ENCODE assay signal across 8 cellular contexts in genomic region chr1:183021405-183022201, GRCh38. TPM values are rescaled to one million over a fixed set of nuclear protein-coding genes. Genes with fewer than 3 reads are reported as not detected.
DNase-seq lines count a peak whose midpoint lies in the region; ATAC-seq, FAIRE-seq and TF ChIP-seq lines count a peak whose summit lies in the region.

No MANE protein-coding gene starts in this region.

- CTCF ChIA-PET in CD8-positive, alpha-beta memory T cell (lab: Charles Lee) = no interaction called here

- H3K36me3 ChIP-seq in CD8-positive, alpha-beta memory T cell (ENCODE audit: insufficient read depth, low read length) = no peaks in the 10 kb centered on the region
- H3K36me3 ChIP-seq in SJCRH30 (no peaks in the 10 kb centered on the region), esophagus squamous epithelium (no peaks in the 10 kb centered on the region), pancreas (no peaks in the 10 kb centered on the region)

- no peak overlapping the region for H3K4me3 ChIP-seq in CD8-positive, alpha-beta memory T cell (ENCODE audit: low read length)
- H3K4me3 ChIP-seq in SJCRH30 = peak overlapping the region; percentile 98
- peak overlapping the region; percentile 78 to 96 (median 80) for H3K4me3 ChIP-seq in esophagus squamous epithelium
- H3K4me3 ChIP-seq in pancreas = peak overlapping the region in 2 of 4 donors; percentile 83 to 91

- H3K27me3 ChIP-seq in CD8-positive, alpha-beta memory T cell (ENCODE audit: insufficient read depth, low read length, poor library complexity, severe bottlenecking) = peaks cover 34% of the 10 kb centered on the region
- H3K27me3 ChIP-seq in SJCRH30 = no peaks in the 10 kb centered on the region
- peaks cover 0 to 18% (median 0%) of the 10 kb centered on the region in 4 donors for H3K27me3 ChIP-seq in esophagus squamous epithelium
- no peaks in the 10 kb centered on the region for H3K27me3 ChIP-seq in pancreas

- intact Hi-C loops in esophagus squamous epithelium (cut with DNase I) (loop anchor here (10.0 kb wide), 3 partner anchors 57 to 203 kb away; no protein-coding TSS in a partner anchor), pancreas (cut with DNase I) (no loop called here)

- peaks cover 0 to 6% (median 2%) of the 10 kb centered on the region in 5 donors for H3K9me3 Mint-ChIP-seq in CD8-positive, alpha-beta memory T cell

- no peaks in the 10 kb centered on the region for H3K9me3 ChIP-seq in CD8-positive, alpha-beta memory T cell (ENCODE audit: low read length)
- H3K9me3 ChIP-seq in SJCRH30 (replicated peaks) (no peaks in the 10 kb centered on the region), esophagus squamous epithelium (no peaks in the 10 kb centered on the region), pancreas (no peaks in the 10 kb centered on the region)

- H3K36me3 Mint-ChIP-seq in CD8-positive, alpha-beta memory T cell = no peaks in the 10 kb centered on the region

- H3K4me3 Mint-ChIP-seq in CD8-positive, alpha-beta memory T cell = peak overlapping the region in 5 of 7 donors; percentile 2 to 34 (median 17)

- peaks cover 47 to 69% of the 10 kb centered on the region in 2 donors for H3K27me3 Mint-ChIP-seq in CD8-positive, alpha-beta memory T cell

- peaks cover 11% of the 10 kb centered on the region for H3K4me1 ChIP-seq in CD8-positive, alpha-beta memory T cell (ENCODE audit: insufficient read depth, low read length)
- H3K4me1 ChIP-seq in SJCRH30 (peaks cover 6% of the 10 kb centered on the region), esophagus squamous epithelium (peaks cover 0 to 36% (median 4%) of the 10 kb centered on the region in 3 donors), pancreas (peaks cover 0 to 28% (median 5%) of the 10 kb centered on the region in 3 donors)

- POLR2A ChIA-PET in CD8-positive, alpha-beta memory T cell (lab: Charles Lee) = no interaction called here

- H3K27ac ChIP-seq in CD8-positive, alpha-beta memory T cell (ENCODE audit: low read depth, low read length) = no peak overlapping the region
- H3K27ac ChIP-seq in SJCRH30 = peak overlapping the region; percentile 95
- peak overlapping the region; percentile 99 to 100 (median 100) for H3K27ac ChIP-seq in esophagus squamous epithelium
- peak overlapping the region in 3 of 4 donors; percentile 92 to 99 (median 97) for H3K27ac ChIP-seq in pancreas

- ATAC-seq in pancreas = no peak

- H3K27ac Mint-ChIP-seq in CD8-positive, alpha-beta memory T cell = peak overlapping the region in 1 of 8 donors; percentile 19

- FAIRE-seq in pancreas (lab: Jason Lieb, UNC) = no peak

- no peak for DNase-seq in CD8-positive, alpha-beta memory T cell
- DNase-seq in SJCRH30 = peak in 1 of 2 experiments; percentile 31
- DNase-seq in esophagus squamous epithelium (lab: John Stamatoyannopoulos, UW) = no peak
- DNase-seq in pancreas = no peak
- no peak for DNase-seq in NOMO-1 treated with DMSO at 0.1 percent for 48 hours (lab: John Stamatoyannopoulos, UW; ENCODE audit: unreplicated experiment)
- DNase-seq in activated naive CD4-positive, alpha-beta T cell treated with Interleukin-2 at 50 U/mL for 16 hours = no peak
- DNase-seq in activated CD4-positive, alpha-beta T cell treated with anti-CD3 and anti-CD28 coated beads for 1 hour = no peak
- no peak for DNase-seq in DMS79 (lab: John Stamatoyannopoulos, UW)

- peaks cover 14 to 23% (median 16%) of the 10 kb centered on the region in 3 donors for H3K4me1 Mint-ChIP-seq in CD8-positive, alpha-beta memory T cell

- TF ChIP-seq POLR2A in esophagus squamous epithelium (IDR thresholded peaks at IDR 0.05) = no peak

- no peak for TF ChIP-seq CTCF in esophagus squamous epithelium (IDR thresholded peaks at IDR 0.05)
- TF ChIP-seq CTCF in pancreas (IDR thresholded peaks at IDR 0.05) = no peak

- WGBS in esophagus squamous epithelium, 2 donors = 45 to 46% methylated on average over 11 of the region's 11 CpGs
- 40 to 43% methylated on average over 11 of the region's 11 CpGs for WGBS in pancreas, 2 donors

RNA-seq across cellular contexts. Expression of gene LAMC1, which starts 1.6 kb away (rescaled TPM):
- total RNA-seq in CD8-positive, alpha-beta memory T cell = under 1 TPM; 0.33 to 0.58 TPM
- polyA plus RNA-seq in CD8-positive, alpha-beta memory T cell = not detected
- total RNA-seq in SJCRH30 (2014; rRNA removed; shearing (Covaris generic)) = 122 and 123 TPM in 2 replicates
- total RNA-seq in esophagus squamous epithelium = 100 to 1,000 TPM in 1 of 4 donors, 10 to 100 TPM in 3; 26.3 to 275 (median 60.0) TPM
- total RNA-seq in pancreas = 10 to 100 TPM; 16.4 to 50.1 (median 37.0) TPM
- 10 to 100 TPM; 11.2 to 12.3 TPM for polyA plus RNA-seq in pancreas

Comparison
In these comparisons a context has a peak if more than half of its experiments do, and no peak if none do; other contexts are left out.
1. RNA of gene LAMC1, which starts 1.6 kb away (total RNA-seq): 122 to 123 TPM in SJCRH30, 26.3 to 275 TPM in esophagus squamous epithelium and 16.4 to 50.1 TPM in pancreas; 0.33 to 0.58 TPM in CD8-positive, alpha-beta memory T cell; every median in the first group is over 10 times any median in the second.